ENCODE assay signal across 23 cellular contexts in genomic region chr9:14136646-14137370, GRCh38.
DNase-seq lines count a peak whose midpoint lies in the region; ATAC-seq, FAIRE-seq and TF ChIP-seq lines count a peak whose summit lies in the region.
"Had no signal": no experiment of that assay in that cellular context is flagged by ENCODE, and none has a peak within 500 bp of the region (broad histone marks: within the 10 kb centered on the region; RNA-seq: fewer than 3 reads in every experiment).

No MANE protein-coding gene starts in this region.

- H3K9me1 ChIP-seq in K562 (ENCODE audit: control insufficient read depth, insufficient read depth, low read length), result no peaks in the 10 kb centered on the region

- H2AFZ ChIP-seq in K562 (ENCODE audit: low read depth, low read length), result no peak overlapping the region

- BruUV-seq in K562 (replicated peaks; lab: Mats Ljungman, UMichigan), result no TSS peak

- DNase-seq in NCI-H1105 treated with DMSO at 0.1 percent for 48 hours (lab: John Stamatoyannopoulos, UW) (peak; percentile 54), NCI-H1105 (lab: John Stamatoyannopoulos, UW) (no peak), NCI-H2081 (lab: John Stamatoyannopoulos, UW) (peak; percentile 30 to 80), K562 (ENCODE audit: extremely low read depth in 1 of 4, low spot score in 3 of 4) (no peak), pancreas (no peak), dorsolateral prefrontal cortex (no peak), GM12891 (ENCODE audit: insufficient read length, low spot score) (no peak), H7 (no peak)
- DNase-seq: activated CD4-positive, alpha-beta T cell treated with anti-CD3 and anti-CD28 coated beads, Interleukin-2, amount 50 U/mL, for 48 hours; activated CD4-positive, CD25-positive, alpha-beta regulatory T cell; activated T-cell treated with anti-CD3 and anti-CD28 coated beads for 4 hours; DND-41; left ventricle myocardium inferior; midbrain; NCI-H226; NK-92 treated with Interleukin-12 subunit alpha and Interleukin-12 subunit beta, amount 100 ng/mL, for 24 hours; ovary; SJCRH30; upper lobe of right lung had no signal

- ATAC-seq in K562 (no peak), pancreas (no peak)
- ATAC-seq: natural killer cell treated with Interleukin-12 subunit alpha and Interleukin-12 subunit beta and Interleukin-15 and Interleukin-18, amount 100 ng/mL, for 72 hours; Panc1; upper lobe of right lung had no signal

- FAIRE-seq in K562 (lab: Jason Lieb, UNC) (no peak), pancreas (lab: Jason Lieb, UNC) (peak; percentile 20), GM12891 (lab: Jason Lieb, UNC) (no peak)

- in situ Hi-C loops in K562 (cut with MboI), result no loop called here

- H3K9ac ChIP-seq in K562 (ENCODE audit: insufficient read depth in 1 of 2, low read depth in 2 of 2, low read length in 2 of 2), result no peak overlapping the region

- H3K4me3 ChIP-seq in K562, result no peak overlapping the region
- H3K4me3 ChIP-seq in pancreas, result no peak overlapping the region
- H3K4me3 ChIP-seq in dorsolateral prefrontal cortex, result no peak overlapping the region
- H3K4me3 ChIP-seq in H7 (ENCODE audit: insufficient read depth, low read depth, low read length), result no peak overlapping the region
- H3K4me3 ChIP-seq: cardiac muscle cell, left ventricle myocardium inferior, ovary, SJCRH30, upper lobe of right lung had no signal

- intact Hi-C loops in K562 (cut with micrococcal nuclease), result no loop called here
- intact Hi-C loops in pancreas (cut with DNase I), result no loop called here
- intact Hi-C loops in dorsolateral prefrontal cortex (cut with DNase I), result no loop called here

- TF ChIP-seq POLR2A in K562 (conservative IDR thresholded peaks at IDR 0.05), result no peak
- TF ChIP-seq POLR2A in GM12891 (IDR thresholded peaks at IDR 0.05; ENCODE audit: low read depth, low read length), result no peak

- no peaks in the 10 kb centered on the region for H3K9me3 ChIP-seq in K562 (replicated peaks; ENCODE audit: control insufficient read depth, insufficient read depth, low read depth, low read length)
- H3K9me3 ChIP-seq in pancreas, result no peaks in the 10 kb centered on the region
- H3K9me3 ChIP-seq: left ventricle myocardium inferior, ovary, SJCRH30, upper lobe of right lung had no signal

- no peak overlapping the region for H3K4me2 ChIP-seq in K562 (ENCODE audit: insufficient read depth, low read length)

- TF ChIP-seq CTCF in K562 (IDR thresholded peaks at IDR 0.05 in 2 of 3, conservative IDR thresholded peaks at IDR 0.05 in 1 of 3; ENCODE audit: insufficient read depth in 2 of 3, low read depth in 1 of 3, low read length in 3 of 3) (no peak), pancreas (IDR thresholded peaks at IDR 0.05) (no peak), dorsolateral prefrontal cortex (IDR thresholded peaks at IDR 0.05 in 54 of 56, conservative IDR thresholded peaks at IDR 0.05 in 2 of 56; ENCODE audit: low read depth in 1 of 56, partially characterized antibody in 56 of 56) (no peak)

- no peaks in the 10 kb centered on the region for H4K20me1 ChIP-seq in K562 (replicated peaks; ENCODE audit: control insufficient read depth, insufficient read depth, low read length)

- no peak for TF ChIP-seq EP300 in K562 (IDR thresholded peaks at IDR 0.05; ENCODE audit: low read length)

- POLR2A ChIA-PET in K562 (lab: Yijun Ruan, JAX), result no interaction called here

- H3K36me3 ChIP-seq in K562 (ENCODE audit: control insufficient read depth, insufficient read depth, low read length) (no peaks in the 10 kb centered on the region), pancreas (no peaks in the 10 kb centered on the region), H7 (replicated peaks; ENCODE audit: control insufficient read depth, insufficient read depth, low read length) (no peaks in the 10 kb centered on the region)
- H3K36me3 ChIP-seq: cardiac muscle cell, ovary, upper lobe of right lung had no signal

- WGBS in K562 (ENCODE audit: insufficient coverage, low coverage, missing lambda C conversion rate), result 24% methylated on average over 2 of the region's 3 CpGs
- 93 to 99% methylated on average over 3 of the region's 3 CpGs for WGBS in pancreas, 2 donors

- H3K4me1 ChIP-seq in K562 (replicated peaks in 1 of 2; ENCODE audit: control insufficient read depth in 2 of 2, insufficient read depth in 2 of 2, low read length in 2 of 2) (no peaks in the 10 kb centered on the region), pancreas (peaks cover 0 to 17% (median 11%) of the 10 kb centered on the region in 3 donors)
- H3K4me1 ChIP-seq: SJCRH30, upper lobe of right lung had no signal

- CTCF ChIA-PET in K562 (lab: Yijun Ruan, JAX; ENCODE audit: low intra/inter-chr PET ratio), result no interaction called here

- H3K27me3 ChIP-seq in K562 (ENCODE audit: control insufficient read depth in 2 of 2, insufficient read depth in 2 of 2, low read length in 2 of 2) (no peaks in the 10 kb centered on the region), pancreas (no peaks in the 10 kb centered on the region), dorsolateral prefrontal cortex (no peaks in the 10 kb centered on the region), H7 (ENCODE audit: control insufficient read depth, insufficient read depth, low read length) (no peaks in the 10 kb centered on the region)
- H3K27me3 ChIP-seq: cardiac muscle cell, ovary, SJCRH30, upper lobe of right lung had no signal

- TF ChIP-seq RAD21 in K562 (CRISPR knock-in tag; conservative IDR thresholded peaks at IDR 0.05 in 1 of 2, IDR thresholded peaks at IDR 0.05 in 1 of 2), result no peak

- no peaks in the 10 kb centered on the region for H3K79me2 ChIP-seq in K562 (ENCODE audit: control insufficient read depth, insufficient read depth, low read length)

- H3K27ac ChIP-seq in K562 (ENCODE audit: extremely low read depth, low read depth, low read length) (no peak overlapping the region), pancreas (no peak overlapping the region), dorsolateral prefrontal cortex (no peak overlapping the region)
- H3K27ac ChIP-seq: cardiac muscle cell, HL-60, left ventricle myocardium inferior, ovary, SJCRH30, upper lobe of right lung had no signal

TF ChIP-seq in K562, 482 proteins besides CTCF, POLR2A, EP300 and RAD21:
- no peak for TF ChIP-seq ARHGAP35 (IDR thresholded peaks at IDR 0.05; ENCODE audit: partially characterized antibody)
- peak; percentile 26; the same call in 1 of the 2 replicates for TF ChIP-seq C11orf30 (IDR thresholded peaks at IDR 0.05; ENCODE audit: low read depth)
- no peak for TF ChIP-seq ARID3A (IDR thresholded peaks at IDR 0.05; ENCODE audit: borderline replicate concordance, low read depth, low read length)
- no peak for TF ChIP-seq HNRNPLL (IDR thresholded peaks at IDR 0.05; ENCODE audit: low read depth, low read length, poor library complexity, severe bottlenecking)
- peak; percentile 63 for TF ChIP-seq ZNF316 (IDR thresholded peaks at IDR 0.05)

TF ChIP-seq in GM12891, 5 proteins besides CTCF, POLR2A, EP300 and RAD21:
- no peak for TF ChIP-seq PAX5 (IDR thresholded peaks at IDR 0.05; ENCODE audit: insufficient read depth, low read length, severe bottlenecking)
- TF ChIP-seq POLR2AphosphoS5 (IDR thresholded peaks at IDR 0.05; ENCODE audit: low read depth, low read length), result no peak
TF ChIP-seq in GM12891: peak in this region for 0.

Comparison
In these comparisons a context has a peak if more than half of its experiments do, and no peak if none do; other contexts are left out.
1. DNase-seq: peak in NCI-H1105 treated with DMSO at 0.1 percent for 48 hours (single experiment) and NCI-H2081 (2 of 2); none in NCI-H1105 (single experiment), K562 (0 of 4), pancreas (0 of 6), dorsolateral prefrontal cortex (0 of 10), GM12891 (single experiment) and H7 (single experiment).